16 cellular contexts compared by ENCODE assay signal in the genomic region with DNA sequence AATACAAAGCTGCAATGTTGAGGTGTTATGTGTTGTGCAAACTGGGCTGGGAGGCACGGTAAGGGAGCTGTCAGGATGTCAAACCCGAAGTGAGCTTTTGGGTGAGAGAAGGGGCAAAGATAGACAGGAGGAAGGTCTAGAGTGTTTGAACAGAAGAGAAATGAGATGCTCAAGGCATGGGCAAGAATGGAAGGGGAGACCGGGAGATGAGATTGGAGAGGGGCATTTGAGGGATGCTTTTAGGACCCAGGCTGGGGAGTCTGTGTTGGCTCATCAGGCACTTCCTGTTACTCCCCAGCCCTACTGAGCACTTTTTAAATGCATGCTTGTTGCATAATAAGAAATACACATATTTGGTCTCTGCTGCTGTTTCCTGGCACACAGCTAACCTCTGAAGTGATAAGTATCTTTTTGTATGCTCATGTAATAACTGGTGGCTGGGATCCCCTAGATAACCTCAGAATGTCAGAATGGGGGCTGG. TPM values are rescaled to one million over a fixed set of nuclear protein-coding genes. Genes with fewer than 3 reads are reported as not detected.
DNase-seq lines count a peak whose midpoint lies in the region; TF ChIP-seq lines count a peak whose summit lies in the region.
"Had no signal": no experiment of that assay in that cellular context is flagged by ENCODE, and none has a peak within 500 bp of the region (broad histone marks: within the 10 kb centered on the region; RNA-seq: fewer than 3 reads in every experiment).

No MANE protein-coding gene starts in this region.

- H3K4me3 ChIP-seq in fibroblast of pulmonary artery (replicated peaks; ENCODE audit: low read depth, low read length) (no peak overlapping the region), endodermal cell (ENCODE audit: low read length) (no peak overlapping the region)
- H3K4me3 ChIP-seq: lung had no signal

- peak overlapping the region; percentile 80 for H3K27ac Mint-ChIP-seq in T-helper 2 cell treated with Interferon-gamma antibody and Interleukin-4, amounts not matched to agents 5 μg/mL and 100 μg/mL, for 36 hours
- H3K27ac Mint-ChIP-seq in endodermal cell = no peak overlapping the region

- H3K4me3 Mint-ChIP-seq in T-helper 2 cell treated with Interferon-gamma antibody and Interleukin-4, amounts not matched to agents 5 μg/mL and 100 μg/mL, for 36 hours = peak overlapping the region; percentile 59
- no peak overlapping the region for H3K4me3 Mint-ChIP-seq in endodermal cell

- no peaks in the 10 kb centered on the region for H3K9me3 ChIP-seq in endodermal cell (ENCODE audit: control insufficient read depth, low read length)

- H3K36me3 ChIP-seq in endodermal cell (ENCODE audit: control insufficient read depth, insufficient read depth, low read length) = no peaks in the 10 kb centered on the region

- no peak overlapping the region for H3K9ac ChIP-seq in endodermal cell (ENCODE audit: extremely low read depth, low read length, poor library complexity, severe bottlenecking)

- H3K4me1 ChIP-seq in endodermal cell (ENCODE audit: control insufficient read depth, insufficient read depth, low read length) = no peaks in the 10 kb centered on the region

- H3K27ac ChIP-seq in endodermal cell (ENCODE audit: low read depth, low read length) = no peak overlapping the region
- H3K27ac ChIP-seq: 22Rv1 had no signal

- TF ChIP-seq CTCF in fibroblast of pulmonary artery (IDR thresholded peaks at IDR 0.05; ENCODE audit: low read length, missing control alignments) (no peak), endodermal cell (conservative IDR thresholded peaks at IDR 0.05) (no peak)

- H3K4me1 Mint-ChIP-seq in T-helper 2 cell treated with Interferon-gamma antibody and Interleukin-4, amounts not matched to agents 5 μg/mL and 100 μg/mL, for 36 hours (ENCODE audit: low read depth) = peaks cover 34% of the 10 kb centered on the region
- H3K4me1 Mint-ChIP-seq in endodermal cell = no peaks in the 10 kb centered on the region

- H3K9me3 Mint-ChIP-seq in T-helper 2 cell treated with Interferon-gamma antibody and Interleukin-4, amounts not matched to agents 5 μg/mL and 100 μg/mL, for 36 hours = no peaks in the 10 kb centered on the region
- no peaks in the 10 kb centered on the region for H3K9me3 Mint-ChIP-seq in endodermal cell

- WGBS in endodermal cell (ENCODE audit: insufficient coverage in 1 of 2, insufficient read length in 1 of 2), 2 experiments = 78 to 88% methylated on average over 2 to 3 of the region's 3 CpGs

- peak; percentile 59 for DNase-seq in NK-92 treated with Interleukin-12 subunit alpha and Interleukin-12 subunit beta, amount 100 ng/mL, for 24 hours (lab: John Stamatoyannopoulos, UW)
- DNase-seq in NK-92 (lab: John Stamatoyannopoulos, UW; ENCODE audit: unreplicated experiment) (no peak), EH (ENCODE audit: low read depth) (peak; percentile 7), fibroblast of pulmonary artery (ENCODE audit: low read depth) (peak; percentile 11), NCI-H2081 treated with DMSO at 0.1 percent for 48 hours (lab: John Stamatoyannopoulos, UW) (no peak), endodermal cell (no peak), HT-29 (ENCODE audit: low spot score) (no peak)
- no peak for DNase-seq in T-helper 2 cell treated with Interferon-gamma antibody and Interleukin-4, amounts not matched to agents 5 μg/mL and 100 μg/mL, for 36 hours (ENCODE audit: low spot score)
- DNase-seq: GDM1, NCI-H446 had no signal

- H3K27me3 Mint-ChIP-seq in T-helper 2 cell treated with Interferon-gamma antibody and Interleukin-4, amounts not matched to agents 5 μg/mL and 100 μg/mL, for 36 hours (ENCODE audit: low read depth) = peaks cover 5% of the 10 kb centered on the region
- no peaks in the 10 kb centered on the region for H3K27me3 Mint-ChIP-seq in endodermal cell (ENCODE audit: insufficient read depth)

- peaks cover 2% of the 10 kb centered on the region for H3K36me3 Mint-ChIP-seq in T-helper 2 cell treated with Interferon-gamma antibody and Interleukin-4, amounts not matched to agents 5 μg/mL and 100 μg/mL, for 36 hours (ENCODE audit: low read depth)
- no peaks in the 10 kb centered on the region for H3K36me3 Mint-ChIP-seq in endodermal cell (ENCODE audit: low read depth)

- H3K27me3 ChIP-seq in endodermal cell (ENCODE audit: control insufficient read depth, insufficient read depth, low read length, poor library complexity, severe bottlenecking) = no peaks in the 10 kb centered on the region

RNA-seq across cellular contexts. Expression of a gene that starts 13.7 kb away (rescaled TPM):
- total RNA-seq in endodermal cell = not detected
- not detected for polyA plus RNA-seq in endodermal cell (2013, experiment 1 of 2)
- not detected for polyA plus RNA-seq in endodermal cell (2013, experiment 2 of 2)
- total RNA-seq in HT-29 (2014; rRNA removed; shearing (Covaris generic)) = not detected in 2 replicates

RNA-seq across cellular contexts. Expression of a gene that starts 19.2 kb away (rescaled TPM):
- total RNA-seq in endodermal cell = 10 to 100 TPM; 20.7 to 26.9 TPM
- 18.1 TPM for polyA plus RNA-seq in endodermal cell (2013, experiment 1 of 2)
- polyA plus RNA-seq in endodermal cell (2013, experiment 2 of 2) = 15.7 TPM
- total RNA-seq in HT-29 (2014; rRNA removed; shearing (Covaris generic)) = 78.8 and 97.6 TPM in 2 replicates

RNA-seq across cellular contexts. Expression of a gene that starts 32.9 kb away (rescaled TPM):
- total RNA-seq in endodermal cell = not detected
- polyA plus RNA-seq in endodermal cell (2013, experiment 1 of 2) = not detected
- polyA plus RNA-seq in endodermal cell (2013, experiment 2 of 2) = not detected
- not detected in 2 replicates for total RNA-seq in HT-29 (2014; rRNA removed; shearing (Covaris generic))
- total RNA-seq: astrocyte; dermis microvascular lymphatic vessel endothelial cell; lung; sciatic nerve; T-helper 1 cell treated with Interleukin-12 subunit alpha and Interleukin-12 subunit beta and Interleukin-4 antibody, amounts not matched to agents 30 ng/mL and 1 ng/mL, for 36 hours had no signal

RNA-seq across cellular contexts. Expression of a gene that starts 39.9 kb away (rescaled TPM):
- not detected for total RNA-seq in endodermal cell
- polyA plus RNA-seq in endodermal cell (2013, experiment 1 of 2) = not detected
- not detected for polyA plus RNA-seq in endodermal cell (2013, experiment 2 of 2)
- not detected in 2 replicates for total RNA-seq in HT-29 (2014; rRNA removed; shearing (Covaris generic))
- total RNA-seq: astrocyte, lung, sciatic nerve had no signal
- polyA plus RNA-seq: lung had no signal

RNA-seq across cellular contexts. Expression of a gene that starts 41.7 kb away (rescaled TPM):
- total RNA-seq in endodermal cell = 10 to 100 TPM; 24.8 to 26.0 TPM
- 9.2 TPM for polyA plus RNA-seq in endodermal cell (2013, experiment 1 of 2)
- 9.5 TPM for polyA plus RNA-seq in endodermal cell (2013, experiment 2 of 2)
- 14.9 and 19.5 TPM in 2 replicates for total RNA-seq in HT-29 (2014; rRNA removed; shearing (Covaris generic))

Comparison
In these comparisons a context has a peak if more than half of its experiments do, and no peak if none do; other contexts are left out.
1. DNase-seq: peak in NK-92 treated with Interleukin-12 subunit alpha and Interleukin-12 subunit beta, amount 100 ng/mL, for 24 hours (single experiment), EH (single experiment) and fibroblast of pulmonary artery (single experiment); none in NK-92 (single experiment), T-helper 2 cell treated with Interferon-gamma antibody and Interleukin-4, amounts not matched to agents 5 μg/mL and 100 μg/mL, for 36 hours (single experiment), NCI-H2081 treated with DMSO at 0.1 percent for 48 hours (single experiment), endodermal cell (single experiment) and HT-29 (single experiment).